Comparison of ENCODE assay signal across 17 cellular contexts in the genomic region with DNA sequence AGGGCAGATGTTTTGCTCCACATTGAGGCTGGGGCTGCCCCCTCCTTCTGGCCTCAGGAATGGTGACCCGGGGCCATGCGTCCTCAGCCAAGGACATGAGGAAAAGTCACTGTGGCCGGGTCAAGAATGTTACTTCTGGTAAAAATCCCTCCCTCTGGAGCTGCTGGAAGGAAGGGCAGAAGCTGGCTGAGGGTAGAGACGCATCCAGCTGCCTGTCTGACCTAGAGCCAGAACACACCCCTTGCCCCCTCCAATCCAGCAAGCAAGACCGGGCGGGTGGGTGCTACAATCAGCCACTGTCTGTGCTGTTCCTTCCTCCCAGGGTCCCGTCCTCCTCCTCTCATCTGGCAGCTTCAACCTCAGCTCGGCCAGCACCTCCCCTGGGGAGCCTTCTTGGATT. TPM values are rescaled to one million over a fixed set of nuclear protein-coding genes. Genes with fewer than 3 reads are reported as not detected.
DNase-seq lines count a peak whose midpoint lies in the region; ATAC-seq lines count a peak whose summit lies in the region.
"Had no signal": no experiment of that assay in that cellular context is flagged by ENCODE, and none has a peak within 500 bp of the region (broad histone marks: within the 10 kb centered on the region; RNA-seq: fewer than 3 reads in every experiment).

No MANE protein-coding gene starts in this region.

- no peaks in the 10 kb centered on the region for H3K27me3 Mint-ChIP-seq in activated naive CD8-positive, alpha-beta T cell treated with anti-CD3 and anti-CD28 coated beads, Interleukin-2, amount 50 U/mL, for 24 hours
- H3K27me3 Mint-ChIP-seq: type B pancreatic cell had no signal

- DNase-seq in Right ventricle myocardium inferior (ENCODE audit: missing footprints) (peak; percentile 91), cardiac septum (ENCODE audit: low spot score) (no peak), hepatic stellate cell (ENCODE audit: low spot score) (peak; percentile 45), posterior vena cava (ENCODE audit: low spot score) (peak; percentile 94), GOT3 (lab: John Stamatoyannopoulos, UW) (no peak), globus pallidus (ENCODE audit: low spot score) (no peak)
- DNase-seq in activated naive CD8-positive, alpha-beta T cell treated with anti-CD3 and anti-CD28 coated beads, Interleukin-2, amount 50 U/mL, for 24 hours, result no peak
- DNase-seq: activated CD4-positive, CD25-positive, alpha-beta regulatory T cell treated with anti-CD3 and anti-CD28 coated beads, Interleukin-2, amount 50 U/mL, for 72 hours; activated CD8-positive, alpha-beta memory T cell treated with anti-CD3 and anti-CD28 coated beads, Interleukin-2, amount 50 U/mL, for 4 hours; activated naive CD4-positive, alpha-beta T cell treated with anti-CD3 and anti-CD28 coated beads for 36 hours; midbrain; NCI-H1930; NCI-H526 treated with DMSO at 0.1 percent for 48 hours had no signal

- no peaks in the 10 kb centered on the region for H3K9me3 Mint-ChIP-seq in activated naive CD8-positive, alpha-beta T cell treated with anti-CD3 and anti-CD28 coated beads, Interleukin-2, amount 50 U/mL, for 24 hours
- H3K9me3 Mint-ChIP-seq: activated naive CD4-positive, alpha-beta T cell treated with anti-CD3 and anti-CD28 coated beads for 36 hours; type B pancreatic cell had no signal

- no peak overlapping the region for H3K4me3 Mint-ChIP-seq in activated naive CD8-positive, alpha-beta T cell treated with anti-CD3 and anti-CD28 coated beads, Interleukin-2, amount 50 U/mL, for 24 hours
- H3K4me3 Mint-ChIP-seq: activated naive CD4-positive, alpha-beta T cell treated with anti-CD3 and anti-CD28 coated beads for 36 hours; type B pancreatic cell had no signal

- no peaks in the 10 kb centered on the region for H3K36me3 Mint-ChIP-seq in activated naive CD8-positive, alpha-beta T cell treated with anti-CD3 and anti-CD28 coated beads, Interleukin-2, amount 50 U/mL, for 24 hours (ENCODE audit: low read depth)
- H3K36me3 Mint-ChIP-seq: type B pancreatic cell had no signal

- ATAC-seq in Right ventricle myocardium inferior (peak; percentile 94), HG03097 (IDR thresholded peaks at IDR 0.05; ENCODE audit: low FRiP score, unreplicated experiment) (no peak)
- no peak for ATAC-seq in activated naive CD8-positive, alpha-beta T cell treated with anti-CD3 and anti-CD28 coated beads, Interleukin-2, amount 50 U/mL, for 24 hours
- ATAC-seq: Panc1 had no signal

- H3K4me1 Mint-ChIP-seq in activated naive CD8-positive, alpha-beta T cell treated with anti-CD3 and anti-CD28 coated beads, Interleukin-2, amount 50 U/mL, for 24 hours, result peaks cover 3% of the 10 kb centered on the region

- intact Hi-C loops in Right ventricle myocardium inferior (cut with DNase I) (no loop called here), cardiac septum (cut with DNase I) (no loop called here), posterior vena cava (cut with DNase I) (no loop called here)

- H3K27ac Mint-ChIP-seq in activated naive CD8-positive, alpha-beta T cell treated with anti-CD3 and anti-CD28 coated beads, Interleukin-2, amount 50 U/mL, for 24 hours, result no peak overlapping the region
- H3K27ac Mint-ChIP-seq: activated naive CD4-positive, alpha-beta T cell treated with anti-CD3 and anti-CD28 coated beads for 36 hours; type B pancreatic cell had no signal

RNA-seq across cellular contexts. Expression of gene PTPRS, which starts 59.0 kb away (rescaled TPM):
- total RNA-seq in Right ventricle myocardium inferior (61.0 TPM), cardiac septum (37.5 TPM), posterior vena cava (100 to 1,000 TPM; 150 to 263 TPM)
- total RNA-seq: T-helper 1 cell treated with Interleukin-12 subunit alpha and Interleukin-12 subunit beta and Interleukin-4 antibody, amounts not matched to agents 30 ng/mL and 1 ng/mL, for 36 hours had no signal

Comparison
In these comparisons a context has a peak if more than half of its experiments do, and no peak if none do; other contexts are left out.
1. DNase-seq: peak in Right ventricle myocardium inferior (single experiment), hepatic stellate cell (single experiment) and posterior vena cava (single experiment); none in cardiac septum (single experiment), GOT3 (single experiment), activated naive CD8-positive, alpha-beta T cell treated with anti-CD3 and anti-CD28 coated beads, Interleukin-2, amount 50 U/mL, for 24 hours (single experiment) and globus pallidus (single experiment).